Comparison of ENCODE assay signal across 31 cellular contexts in the genomic region with DNA sequence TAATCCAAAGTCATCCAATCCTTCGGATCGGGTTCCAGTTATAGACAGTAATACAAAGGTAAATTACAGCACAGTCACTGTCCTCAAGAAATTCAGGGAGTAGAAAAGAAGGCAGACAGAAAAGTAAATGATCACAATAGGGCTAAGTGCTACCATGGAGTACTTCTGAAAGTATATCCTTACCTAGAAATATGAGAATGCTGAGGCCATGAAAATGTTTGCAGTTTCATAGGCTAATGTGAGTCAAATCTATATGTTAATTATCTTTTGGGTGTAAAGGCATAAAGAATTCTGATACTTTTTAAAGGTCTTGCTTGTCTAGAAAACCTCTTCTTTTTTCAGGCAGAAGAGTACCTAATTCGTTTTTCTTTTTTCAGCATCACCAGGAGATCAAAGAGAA.
"Had no signal": no experiment of that assay in that cellular context is flagged by ENCODE, and none has a peak within 500 bp of the region (broad histone marks: within the 10 kb centered on the region; RNA-seq: fewer than 3 reads in every experiment).

No MANE protein-coding gene starts in this region.

- H3K4me1 ChIP-seq: adrenal gland, body of pancreas, esophagus muscularis mucosa, foreskin keratinocyte, heart right ventricle, pancreas, prostate gland, stomach, tibial artery, upper lobe of right lung had no signal

- H3K4me3 Mint-ChIP-seq: naive thymus-derived CD8-positive, alpha-beta T cell; neural crest cell; T-cell; T-helper 2 cell treated with Interferon-gamma antibody and Interleukin-4, amounts not matched to agents 5 μg/mL and 100 μg/mL, for 36 hours had no signal

- H3K27ac ChIP-seq: adrenal gland, body of pancreas, esophagus muscularis mucosa, foreskin keratinocyte, heart right ventricle, pancreas, prostate gland, skin epidermis, stomach, tibial artery, upper lobe of right lung had no signal

- H3K27ac Mint-ChIP-seq: T-cell; T-helper 2 cell treated with Interferon-gamma antibody and Interleukin-4, amounts not matched to agents 5 μg/mL and 100 μg/mL, for 36 hours had no signal

- DNase-seq: activated CD4-positive, alpha-beta T cell treated with anti-CD3 and anti-CD28 coated beads for 4 hours; activated CD4-positive, CD25-positive, alpha-beta regulatory T cell; activated CD8-positive, alpha-beta memory T cell treated with anti-CD3 and anti-CD28 coated beads for 24 hours; activated effector memory CD4-positive, alpha-beta T cell treated with Interleukin-2 at 50 U/mL for 16 hours; activated naive CD4-positive, alpha-beta T cell treated with anti-CD3 and anti-CD28 coated beads, Interleukin-2, amount 50 U/mL, for 16 hours; activated T-cell treated with anti-CD3 and anti-CD28 coated beads, Interleukin-2, amount 50 U/mL, for 1 hour; adrenal gland; aorta; body of pancreas; dermis blood vessel endothelial cell; effector CD4-positive, alpha-beta T cell; foreskin keratinocyte; heart right ventricle; mesenchymal stem cell; naive thymus-derived CD8-positive, alpha-beta T cell; nucleus accumbens; pancreas; retina; stimulated activated CD4-positive, alpha-beta T cell treated with anti-CD3 and anti-CD28 coated beads, Interleukin-12 subunit alpha, Interleukin-12 subunit beta, amount 100 ng/mL, for 4 hours; stimulated activated CD4-positive, alpha-beta T cell treated with anti-CD3 and anti-CD28 coated beads, Interleukin-4, amount 100 ng/mL, for 1 hour; stomach; T-cell; tibial artery; upper lobe of right lung had no signal

- H3K4me1 Mint-ChIP-seq: neural crest cell, T-cell had no signal

- H3K27me3 ChIP-seq: adrenal gland, body of pancreas, esophagus muscularis mucosa, foreskin keratinocyte, heart right ventricle, pancreas, stomach, tibial artery, upper lobe of right lung had no signal

- H3K4me3 ChIP-seq: adrenal gland, body of pancreas, esophagus muscularis mucosa, heart right ventricle, pancreas, prostate gland, skin epidermis, stomach, tibial artery, upper lobe of right lung had no signal

- FAIRE-seq: colon, pancreas had no signal

- H3K27me3 Mint-ChIP-seq: naive thymus-derived CD8-positive, alpha-beta T cell; T-cell had no signal

- H3K9me3 ChIP-seq: adrenal gland, body of pancreas, esophagus muscularis mucosa, heart right ventricle, pancreas, prostate gland, stomach, tibial artery, upper lobe of right lung had no signal

- ATAC-seq: body of pancreas; foreskin keratinocyte; heart right ventricle; naive thymus-derived CD8-positive, alpha-beta T cell; pancreas; sciatic nerve; T-cell; upper lobe of right lung had no signal

- H3K9me3 Mint-ChIP-seq: naive thymus-derived CD8-positive, alpha-beta T cell; neural crest cell; T-cell; T-helper 2 cell treated with Interferon-gamma antibody and Interleukin-4, amounts not matched to agents 5 μg/mL and 100 μg/mL, for 36 hours had no signal
